ENCODE assay signal across 23 cellular contexts in genomic region chr15:68986292-68986691, GRCh38. TPM values are rescaled to one million over a fixed set of nuclear protein-coding genes. Genes with fewer than 3 reads are reported as not detected.
DNase-seq lines count a peak whose midpoint lies in the region; ATAC-seq, FAIRE-seq and TF ChIP-seq lines count a peak whose summit lies in the region.
"Had no signal": no experiment of that assay in that cellular context is flagged by ENCODE, and none has a peak within 500 bp of the region (broad histone marks: within the 10 kb centered on the region; RNA-seq: fewer than 3 reads in every experiment).

No MANE protein-coding gene starts in this region.

- intact Hi-C loops in HepG2 (cut with micrococcal nuclease; ENCODE audit: unreplicated experiment), result no loop called here

- H3K36me3 ChIP-seq in Peyer's patch (no peaks in the 10 kb centered on the region), HepG2 (replicated peaks in 1 of 2; ENCODE audit: control insufficient read depth in 1 of 2, insufficient read depth in 2 of 2, low read length in 2 of 2) (no peaks in the 10 kb centered on the region)
- H3K36me3 ChIP-seq: HAP-1 had no signal

- no peaks in the 10 kb centered on the region for H4K20me1 ChIP-seq in HepG2 (ENCODE audit: insufficient read depth, low read length)

- H3K27me3 ChIP-seq in Peyer's patch, result no peaks in the 10 kb centered on the region
- peaks cover 0 to 6% of the 10 kb centered on the region in 2 experiments; a peak in 1 of 5 replicates for H3K27me3 ChIP-seq in HepG2 (ENCODE audit: control insufficient read depth in 1 of 2, insufficient read depth in 2 of 2, low read length in 2 of 2)

- no peak overlapping the region for H3K4me3 ChIP-seq in Peyer's patch
- no peak overlapping the region for H3K4me3 ChIP-seq in HepG2 (replicated peaks in 1 of 3; ENCODE audit: insufficient read depth in 1 of 3, low read depth in 2 of 3, low read length in 3 of 3)
- H3K4me3 ChIP-seq: GM12878, HAP-1 had no signal

- POLR2A ChIA-PET in HepG2 (lab: Yijun Ruan, JAX), result no interaction called here

- no peaks in the 10 kb centered on the region for H3K79me2 ChIP-seq in HepG2 (ENCODE audit: insufficient read depth, low read length)

- H3K27ac ChIP-seq in Peyer's patch (no peak overlapping the region), HepG2 (ENCODE audit: extremely low read length, insufficient read depth, low read length) (no peak overlapping the region)
- H3K27ac ChIP-seq: KMS-11 had no signal

- TF ChIP-seq POLR2A in Peyer's patch (IDR thresholded peaks at IDR 0.05) (no peak), HepG2 (IDR thresholded peaks at IDR 0.05; ENCODE audit: insufficient read depth in 1 of 2, low read depth in 2 of 2, low read length in 2 of 2) (no peak)

- 29% methylated on average over 5 of the region's 5 CpGs for WGBS in HepG2 (ENCODE audit: low lambda C conversion rate)

- CTCF ChIA-PET in HepG2 (lab: Yijun Ruan, JAX; ENCODE audit: low intra/inter-chr PET ratio, low total read pairs), result no interaction called here

- no peaks in the 10 kb centered on the region for H3K4me1 ChIP-seq in Peyer's patch
- no peaks in the 10 kb centered on the region for H3K4me1 ChIP-seq in HepG2 (ENCODE audit: insufficient read depth, low read length)

- H3K9me3 ChIP-seq in Peyer's patch (no peaks in the 10 kb centered on the region), HepG2 (ENCODE audit: low read length) (no peaks in the 10 kb centered on the region)
- H3K9me3 ChIP-seq: HAP-1 had no signal

- no peak for TF ChIP-seq CTCF in Peyer's patch (IDR thresholded peaks at IDR 0.05)
- no peak for TF ChIP-seq CTCF in HepG2 (CRISPR knock-in tag; IDR thresholded peaks at IDR 0.05)

- H3K9ac ChIP-seq in HepG2 (ENCODE audit: insufficient read depth, low read depth, low read length), result no peak overlapping the region
- H3K9ac ChIP-seq: KMS-11 had no signal

- in situ Hi-C loops in HepG2 (cut with HindIII; ENCODE audit: extremely low pct_ligation_motif_present, low pct_unique_long_range_greater_than_20kb), result no loop called here

- peak; percentile 32 for DNase-seq in NCI-H82 (lab: John Stamatoyannopoulos, UW)
- no peak for DNase-seq in NCI-H82 treated with DMSO at 0.1 percent for 48 hours (lab: John Stamatoyannopoulos, UW; ENCODE audit: unreplicated experiment)
- peak; percentile 16 for DNase-seq in NCI-H187 treated with DMSO at 0.1 percent for 48 hours (lab: John Stamatoyannopoulos, UW)
- DNase-seq in NCI-H524 treated with DMSO at 0.1 percent for 48 hours (lab: John Stamatoyannopoulos, UW), result peak; percentile 45
- no peak for DNase-seq in Peyer's patch
- no peak for DNase-seq in GM19239 (ENCODE audit: insufficient read length, low spot score)
- no peak for DNase-seq in HepG2 (ENCODE audit: low spot score)
- DNase-seq: C1 segment of cervical spinal cord; CD4-positive, alpha-beta memory T cell; COR-L47; DMS79; EL; GDM1; GOT3; NCI-H1092; NCI-H446 treated with DMSO at 0.1 percent for 48 hours; SHP77 treated with DMSO at 0.1 percent for 48 hours; T-helper 1 cell had no signal

- no peak for ATAC-seq in HepG2
- ATAC-seq: GM12878 had no signal

- no peak overlapping the region for H3K4me2 ChIP-seq in HepG2 (ENCODE audit: low read depth, low read length)
- H3K4me2 ChIP-seq: KMS-11 had no signal

- no peak for FAIRE-seq in GM19239 (lab: Jason Lieb, UNC)
- FAIRE-seq in HepG2 (lab: Jason Lieb, UNC), result no peak
- FAIRE-seq: GM12878 had no signal

- BruUV-seq in HepG2 (replicated peaks; lab: Mats Ljungman, UMichigan), result no TSS peak

- no peak for TF ChIP-seq RAD21 in HepG2 (CRISPR knock-in tag; IDR thresholded peaks at IDR 0.05)

- no peak for TF ChIP-seq EP300 in HepG2 (IDR thresholded peaks at IDR 0.05; ENCODE audit: low read depth in 2 of 2, low read length in 2 of 2)
- no peak for TF ChIP-seq EP300 in HepG2 (CRISPR knock-in tag; IDR thresholded peaks at IDR 0.05; ENCODE audit: borderline replicate concordance)

- no peak overlapping the region for H2AFZ ChIP-seq in HepG2 (ENCODE audit: low read length)

TF ChIP-seq in HepG2, 621 proteins besides CTCF, POLR2A, EP300 and RAD21 (continues in another document):
- TF ChIP-seq MIER3 (CRISPR knock-in tag; IDR thresholded peaks at IDR 0.05; ENCODE audit: borderline replicate concordance), result no peak
- no peak for TF ChIP-seq ZHX1 (CRISPR knock-in tag; IDR thresholded peaks at IDR 0.05; ENCODE audit: low read depth)
- no peak for TF ChIP-seq NPAS2 (CRISPR knock-in tag; IDR thresholded peaks at IDR 0.05; ENCODE audit: borderline replicate concordance)
- TF ChIP-seq ZNF10 (CRISPR knock-in tag; IDR thresholded peaks at IDR 0.05; ENCODE audit: borderline replicate concordance, low read depth), result no peak

RNA-seq across cellular contexts. Expression of gene NOX5, which starts 28.2 kb away (rescaled TPM):
- 1 to 10 TPM in 1 of 4 donors, under 1 TPM in 1, not detected in 2; 0.13 to 5.0 TPM for total RNA-seq in Peyer's patch
- total RNA-seq in HepG2 (2016; rRNA removed; fragmentation: Illumina TruSeq; extraction: Trizol), result not detected in 2 replicates
- not detected in 2 replicates for total RNA-seq in HepG2 (2016; cell fraction: cytosol; rRNA removed; fragmentation: Illumina TruSeq; extraction: Trizol; ENCODE audit: low read depth)
- not detected in 2 replicates for total RNA-seq in HepG2 (2016; cell fraction: insoluble cytoplasmic fraction; rRNA removed; fragmentation: Illumina TruSeq; extraction: Trizol)
- not detected in 2 replicates for total RNA-seq in HepG2 (2016; cell fraction: membrane; rRNA removed; fragmentation: Illumina TruSeq; extraction: Trizol)
- not detected in 2 replicates for total RNA-seq in HepG2 (2016; cell fraction: nucleus; rRNA removed; fragmentation: Illumina TruSeq; extraction: Trizol)
- polyA plus RNA-seq in HepG2 (2011; rRNA removed), result not detected in 2 replicates
- polyA plus RNA-seq in HepG2 (2011; cell fraction: cytosol; rRNA removed), result not detected in 2 replicates
- polyA plus RNA-seq in HepG2 (2011; cell fraction: nucleus; rRNA removed), result not detected in 2 replicates
- polyA plus RNA-seq in HepG2 (2012), result not detected in 2 replicates
- not detected in 2 replicates for polyA plus RNA-seq in HepG2 (2016; cell fraction: cytosol; fragmentation: Illumina TruSeq; extraction: Trizol; ENCODE audit: low read depth)
- not detected in 2 replicates for polyA plus RNA-seq in HepG2 (2016; cell fraction: insoluble cytoplasmic fraction; fragmentation: Illumina TruSeq; extraction: Trizol; ENCODE audit: low read depth)
- not detected in 2 replicates for polyA plus RNA-seq in HepG2 (2016; cell fraction: membrane; fragmentation: Illumina TruSeq; extraction: Trizol; ENCODE audit: low read depth)
- not detected in 2 replicates for polyA plus RNA-seq in HepG2 (2016; cell fraction: nucleus; fragmentation: Illumina TruSeq; extraction: Trizol; ENCODE audit: insufficient read depth, low read depth)
- 2.3 TPM in 1 of 2 replicates, not detected in the other for polyA minus RNA-seq in HepG2 (2011; rRNA and poly(A)+ RNA removed; ENCODE audit: low replicate concordance)
- polyA minus RNA-seq in HepG2 (2011; cell fraction: cytosol; rRNA and poly(A)+ RNA removed), result not detected in 2 replicates
- not detected in 2 replicates for polyA minus RNA-seq in HepG2 (2011; cell fraction: nucleus; rRNA and poly(A)+ RNA removed)
- total RNA-seq: A673, GM12878 had no signal
- polyA plus RNA-seq: CD4-positive, alpha-beta memory T cell; GM12878; IgD-negative memory B cell had no signal

RNA-seq across cellular contexts. Expression of gene SPESP1, which starts 56.0 kb away (rescaled TPM):
- 1 to 10 TPM in 1 of 4 donors, under 1 TPM in 1, not detected in 2; 0.85 to 1.9 TPM for total RNA-seq in Peyer's patch
- total RNA-seq in HepG2 (2016; rRNA removed; fragmentation: Illumina TruSeq; extraction: Trizol), result not detected in 2 replicates
- not detected in 2 replicates for total RNA-seq in HepG2 (2016; cell fraction: cytosol; rRNA removed; fragmentation: Illumina TruSeq; extraction: Trizol; ENCODE audit: low read depth)
- total RNA-seq in HepG2 (2016; cell fraction: insoluble cytoplasmic fraction; rRNA removed; fragmentation: Illumina TruSeq; extraction: Trizol), result not detected in 2 replicates
- not detected in 2 replicates for total RNA-seq in HepG2 (2016; cell fraction: membrane; rRNA removed; fragmentation: Illumina TruSeq; extraction: Trizol)
- not detected in 2 replicates for total RNA-seq in HepG2 (2016; cell fraction: nucleus; rRNA removed; fragmentation: Illumina TruSeq; extraction: Trizol)
- not detected in 2 replicates for polyA plus RNA-seq in HepG2 (2011; rRNA removed)
- not detected in 2 replicates for polyA plus RNA-seq in HepG2 (2011; cell fraction: cytosol; rRNA removed)
- not detected in 2 replicates for polyA plus RNA-seq in HepG2 (2011; cell fraction: nucleus; rRNA removed)
- polyA plus RNA-seq in HepG2 (2012), result not detected in 2 replicates
- not detected in 2 replicates for polyA plus RNA-seq in HepG2 (2016; cell fraction: cytosol; fragmentation: Illumina TruSeq; extraction: Trizol; ENCODE audit: low read depth)
- not detected in 2 replicates for polyA plus RNA-seq in HepG2 (2016; cell fraction: insoluble cytoplasmic fraction; fragmentation: Illumina TruSeq; extraction: Trizol; ENCODE audit: low read depth)
- polyA plus RNA-seq in HepG2 (2016; cell fraction: membrane; fragmentation: Illumina TruSeq; extraction: Trizol; ENCODE audit: low read depth), result not detected in 2 replicates
- not detected in 2 replicates for polyA plus RNA-seq in HepG2 (2016; cell fraction: nucleus; fragmentation: Illumina TruSeq; extraction: Trizol; ENCODE audit: insufficient read depth, low read depth)
- polyA minus RNA-seq in HepG2 (2011; rRNA and poly(A)+ RNA removed; ENCODE audit: low replicate concordance), result not detected in 2 replicates
- not detected in 2 replicates for polyA minus RNA-seq in HepG2 (2011; cell fraction: cytosol; rRNA and poly(A)+ RNA removed)
- polyA minus RNA-seq in HepG2 (2011; cell fraction: nucleus; rRNA and poly(A)+ RNA removed), result not detected in 2 replicates
- total RNA-seq: A673, GM12878 had no signal
- polyA plus RNA-seq: GM12878 had no signal

Comparison
In these comparisons a context has a peak if more than half of its experiments do, and no peak if none do; other contexts are left out.
1. DNase-seq: peak in NCI-H82 (single experiment), NCI-H187 treated with DMSO at 0.1 percent for 48 hours (single experiment) and NCI-H524 treated with DMSO at 0.1 percent for 48 hours (single experiment); none in NCI-H82 treated with DMSO at 0.1 percent for 48 hours (single experiment), Peyer's patch (0 of 3), GM19239 (single experiment) and HepG2 (single experiment).